In the genomic region with DNA sequence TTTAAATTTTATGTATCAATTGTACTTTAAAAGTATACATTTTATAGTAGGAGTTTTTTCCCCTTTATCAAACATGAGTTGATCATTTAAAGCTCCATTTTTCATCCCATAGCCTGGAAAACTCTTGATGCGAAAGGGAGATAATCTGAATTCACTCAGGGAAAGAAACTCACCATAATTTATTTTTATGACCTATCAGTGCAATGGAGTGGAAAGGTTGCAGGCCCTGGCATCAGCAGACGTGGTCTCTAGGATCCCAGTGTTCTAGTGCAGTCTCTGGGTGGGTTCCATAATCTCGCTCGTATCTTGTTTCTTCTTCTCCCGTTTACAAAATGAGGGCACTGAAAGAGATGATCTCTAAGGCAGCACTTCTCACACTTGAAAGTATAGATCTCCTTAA, we compare ENCODE assay signal across 1 cellular context.
TF ChIP-seq lines count a peak whose summit lies in the region.

No MANE protein-coding gene starts in this region.

TF ChIP-seq in HEK293, 187 proteins besides CTCF, POLR2A, EP300 and RAD21 (continued from another document):
- TF ChIP-seq, protein P1, sequence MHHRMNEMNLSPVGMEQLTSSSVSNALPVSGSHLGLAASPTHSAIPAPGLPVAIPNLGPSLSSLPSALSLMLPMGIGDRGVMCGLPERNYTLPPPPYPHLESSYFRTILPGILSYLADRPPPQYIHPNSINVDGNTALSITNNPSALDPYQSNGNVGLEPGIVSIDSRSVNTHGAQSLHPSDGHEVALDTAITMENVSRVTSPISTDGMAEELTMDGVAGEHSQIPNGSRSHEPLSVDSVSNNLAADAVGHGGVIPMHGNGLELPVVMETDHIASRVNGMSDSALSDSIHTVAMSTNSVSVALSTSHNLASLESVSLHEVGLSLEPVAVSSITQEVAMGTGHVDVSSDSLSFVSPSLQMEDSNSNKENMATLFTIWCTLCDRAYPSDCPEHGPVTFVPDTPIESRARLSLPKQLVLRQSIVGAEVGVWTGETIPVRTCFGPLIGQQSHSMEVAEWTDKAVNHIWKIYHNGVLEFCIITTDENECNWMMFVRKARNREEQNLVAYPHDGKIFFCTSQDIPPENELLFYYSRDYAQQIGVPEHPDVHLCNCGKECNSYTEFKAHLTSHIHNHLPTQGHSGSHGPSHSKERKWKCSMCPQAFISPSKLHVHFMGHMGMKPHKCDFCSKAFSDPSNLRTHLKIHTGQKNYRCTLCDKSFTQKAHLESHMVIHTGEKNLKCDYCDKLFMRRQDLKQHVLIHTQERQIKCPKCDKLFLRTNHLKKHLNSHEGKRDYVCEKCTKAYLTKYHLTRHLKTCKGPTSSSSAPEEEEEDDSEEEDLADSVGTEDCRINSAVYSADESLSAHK (tag by site-specific recombination; IDR thresholded peaks at IDR 0.05): peak; percentile 91
- TF ChIP-seq, protein P2, sequence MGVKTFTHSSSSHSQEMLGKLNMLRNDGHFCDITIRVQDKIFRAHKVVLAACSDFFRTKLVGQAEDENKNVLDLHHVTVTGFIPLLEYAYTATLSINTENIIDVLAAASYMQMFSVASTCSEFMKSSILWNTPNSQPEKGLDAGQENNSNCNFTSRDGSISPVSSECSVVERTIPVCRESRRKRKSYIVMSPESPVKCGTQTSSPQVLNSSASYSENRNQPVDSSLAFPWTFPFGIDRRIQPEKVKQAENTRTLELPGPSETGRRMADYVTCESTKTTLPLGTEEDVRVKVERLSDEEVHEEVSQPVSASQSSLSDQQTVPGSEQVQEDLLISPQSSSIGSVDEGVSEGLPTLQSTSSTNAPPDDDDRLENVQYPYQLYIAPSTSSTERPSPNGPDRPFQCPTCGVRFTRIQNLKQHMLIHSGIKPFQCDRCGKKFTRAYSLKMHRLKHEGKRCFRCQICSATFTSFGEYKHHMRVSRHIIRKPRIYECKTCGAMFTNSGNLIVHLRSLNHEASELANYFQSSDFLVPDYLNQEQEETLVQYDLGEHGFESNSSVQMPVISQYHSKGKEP (tag by site-specific recombination; IDR thresholded peaks at IDR 0.05): 0 out of 2 replicates have a peak, but pooled peaks have one; percentile 13
- no peak for TF ChIP-seq ZNF677 (tag by site-specific recombination; IDR thresholded peaks at IDR 0.05)
- 0 out of 2 replicates have a peak, but pooled peaks have one; percentile 31 for TF ChIP-seq ZBTB17 (tag by site-specific recombination; IDR thresholded peaks at IDR 0.05)
- no peak for TF ChIP-seq ZNF302 (tag by site-specific recombination; IDR thresholded peaks at IDR 0.05; ENCODE audit: low read depth)
- TF ChIP-seq, protein P3, sequence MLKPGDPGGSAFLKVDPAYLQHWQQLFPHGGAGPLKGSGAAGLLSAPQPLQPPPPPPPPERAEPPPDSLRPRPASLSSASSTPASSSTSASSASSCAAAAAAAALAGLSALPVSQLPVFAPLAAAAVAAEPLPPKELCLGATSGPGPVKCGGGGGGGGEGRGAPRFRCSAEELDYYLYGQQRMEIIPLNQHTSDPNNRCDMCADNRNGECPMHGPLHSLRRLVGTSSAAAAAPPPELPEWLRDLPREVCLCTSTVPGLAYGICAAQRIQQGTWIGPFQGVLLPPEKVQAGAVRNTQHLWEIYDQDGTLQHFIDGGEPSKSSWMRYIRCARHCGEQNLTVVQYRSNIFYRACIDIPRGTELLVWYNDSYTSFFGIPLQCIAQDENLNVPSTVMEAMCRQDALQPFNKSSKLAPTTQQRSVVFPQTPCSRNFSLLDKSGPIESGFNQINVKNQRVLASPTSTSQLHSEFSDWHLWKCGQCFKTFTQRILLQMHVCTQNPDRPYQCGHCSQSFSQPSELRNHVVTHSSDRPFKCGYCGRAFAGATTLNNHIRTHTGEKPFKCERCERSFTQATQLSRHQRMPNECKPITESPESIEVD (tag by site-specific recombination; IDR thresholded peaks at IDR 0.05): peak; percentile 88
